ENCODE assay signal across 13 cellular contexts in the genomic region with DNA sequence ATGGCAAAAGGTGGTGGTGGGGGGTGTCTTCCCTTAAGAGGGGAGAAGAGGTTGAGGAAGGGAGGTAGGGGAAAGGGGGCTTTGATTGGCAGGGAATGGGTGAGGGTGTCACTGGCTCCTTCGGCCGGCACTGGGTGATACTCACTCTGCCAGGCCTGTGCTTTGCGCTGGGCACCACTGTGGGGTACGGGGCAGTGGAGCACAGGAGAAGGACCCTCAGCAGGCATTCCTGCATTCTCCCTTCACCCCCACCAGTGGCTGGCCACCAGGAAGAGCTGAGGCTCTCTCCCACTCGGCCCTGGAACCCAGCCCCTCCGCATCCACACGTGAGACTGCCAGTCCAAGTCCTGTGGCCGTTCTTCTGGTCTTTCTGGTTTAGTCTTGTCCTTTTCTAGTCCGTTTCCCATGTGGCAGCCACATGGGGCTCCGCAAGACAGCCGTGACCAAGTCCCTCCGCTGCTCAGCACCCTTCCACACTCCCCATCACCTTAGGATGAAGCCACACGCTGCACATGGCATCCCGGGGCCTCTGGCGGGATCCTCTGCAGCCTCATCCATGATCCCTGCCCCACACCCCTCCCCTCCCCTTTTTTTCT. TPM values are rescaled to one million over a fixed set of nuclear protein-coding genes. Genes with fewer than 3 reads are reported as not detected.
DNase-seq lines count a peak whose midpoint lies in the region; ATAC-seq and TF ChIP-seq lines count a peak whose summit lies in the region.
"Had no signal": no experiment of that assay in that cellular context is flagged by ENCODE, and none has a peak within 500 bp of the region (broad histone marks: within the 10 kb centered on the region; RNA-seq: fewer than 3 reads in every experiment).

No MANE protein-coding gene starts in this region.

- peak; percentile 8 for ATAC-seq in esophagus mucosa
- no peak for ATAC-seq in upper lobe of left lung (ENCODE audit: low FRiP score in 2 of 2)
- ATAC-seq in HG02973 (IDR thresholded peaks at IDR 0.05; ENCODE audit: unreplicated experiment): no peak
- ATAC-seq: activated naive CD8-positive, alpha-beta T cell treated with anti-CD3 and anti-CD28 coated beads, Interleukin-2, amount 50 U/mL, for 24 hours; stimulated activated effector memory CD8-positive, alpha-beta T cell treated with anti-CD3 and anti-CD28 coated beads, Interleukin-12 subunit alpha, Interleukin-12 subunit beta, amount 100 ng/mL, for 72 hours had no signal

- H3K4me1 ChIP-seq in SJSA1 (replicated peaks): peaks cover 38% of the 10 kb centered on the region
- peaks cover 27% of the 10 kb centered on the region for H3K4me1 ChIP-seq in ovary (ENCODE audit: insufficient read depth)
- H3K4me1 ChIP-seq in upper lobe of left lung: peaks cover 28 to 42% (median 38%) of the 10 kb centered on the region in 4 donors

- TF ChIP-seq EP300 in ovary (IDR thresholded peaks at IDR 0.05) (no peak), upper lobe of left lung (IDR thresholded peaks at IDR 0.05) (no peak)

- H3K36me3 ChIP-seq in SJSA1 (no peaks in the 10 kb centered on the region), ovary (no peaks in the 10 kb centered on the region), upper lobe of left lung (no peaks in the 10 kb centered on the region)

- H3K4me3 ChIP-seq in SJSA1: no peak overlapping the region
- no peak overlapping the region for H3K4me3 ChIP-seq in ovary
- no peak overlapping the region for H3K4me3 ChIP-seq in upper lobe of left lung

- WGBS in ovary, 3 donors: 76 to 86% (median 86%) methylated on average over 13 to 15 of the region's 15 CpGs
- 84 to 88% methylated on average over 15 of the region's 15 CpGs for WGBS in upper lobe of left lung, 2 donors

- no peaks in the 10 kb centered on the region for H3K27me3 ChIP-seq in SJSA1 (replicated peaks)
- no peaks in the 10 kb centered on the region for H3K27me3 ChIP-seq in ovary
- H3K27me3 ChIP-seq in upper lobe of left lung: no peaks in the 10 kb centered on the region

- H3K9me3 ChIP-seq in SJSA1 (replicated peaks) (no peaks in the 10 kb centered on the region), ovary (no peaks in the 10 kb centered on the region), upper lobe of left lung (no peaks in the 10 kb centered on the region)

- H3K27ac ChIP-seq in SJSA1: peak overlapping the region; percentile 93
- peak overlapping the region; percentile 76 to 84 for H3K27ac ChIP-seq in ovary
- H3K27ac ChIP-seq in upper lobe of left lung: peak overlapping the region; percentile 61 to 89 (median 80)

- DNase-seq in SJSA1 (ENCODE audit: low read depth in 1 of 2, low spot score in 2 of 2) (no peak), ovary (peak in 3 of 5 donors; percentile 20 to 32 (median 31)), upper lobe of left lung (peak in 1 of 2 donors; percentile 19), NCI-H69 (lab: John Stamatoyannopoulos, UW) (no peak), NCI-H2081 (lab: John Stamatoyannopoulos, UW) (no peak)
- DNase-seq: activated naive CD8-positive, alpha-beta T cell treated with anti-CD3 and anti-CD28 coated beads, Interleukin-2, amount 50 U/mL, for 24 hours; activated T-cell treated with anti-CD3 and anti-CD28 coated beads for 4 hours; effector CD4-positive, alpha-beta T cell; stimulated activated CD4-positive, alpha-beta T cell treated with anti-CD3 and anti-CD28 coated beads, Interleukin-2, amount 100 ng/mL, for 48 hours had no signal

- no peak for TF ChIP-seq CTCF in ovary (IDR thresholded peaks at IDR 0.05)
- no peak for TF ChIP-seq CTCF in upper lobe of left lung (IDR thresholded peaks at IDR 0.05)

- TF ChIP-seq POLR2A in ovary (IDR thresholded peaks at IDR 0.05) (no peak), upper lobe of left lung (IDR thresholded peaks at IDR 0.05) (no peak)

- intact Hi-C loops in ovary (cut with DNase I): no loop called here

RNA-seq across cellular contexts. Expression of gene CAPN5, which starts 8.0 kb away (rescaled TPM):
- total RNA-seq in SJSA1 (2014; rRNA removed; shearing (Covaris generic)): 8.7 and 10.4 TPM in 2 replicates
- total RNA-seq in esophagus mucosa (30.4 TPM), ovary (10 to 100 TPM in 5 of 7 donors, 1 to 10 TPM in 2; 3.0 to 82.2 (median 23.7) TPM), upper lobe of left lung (1 to 10 TPM; 2.6 to 8.4 (median 4.4) TPM)
- 10 to 100 TPM in 1 of 2 donors, 1 to 10 TPM in 1; 7.0 to 13.2 TPM for polyA plus RNA-seq in ovary

RNA-seq across cellular contexts. Expression of gene OMP, which starts 27.9 kb away (rescaled TPM):
- not detected in 2 replicates for total RNA-seq in SJSA1 (2014; rRNA removed; shearing (Covaris generic))
- total RNA-seq in esophagus mucosa (not detected), ovary (1 to 10 TPM in 4 of 7 donors, under 1 TPM in 1, not detected in 2; 0.55 to 1.8 (median 1.6) TPM), upper lobe of left lung (1 to 10 TPM in 1 of 6 donors, under 1 TPM in 1, not detected in 4; 0.77 to 5.2 TPM)
- not detected for polyA plus RNA-seq in ovary
- total RNA-seq: M059J had no signal

RNA-seq across cellular contexts. Expression of gene B3GNT6, which starts 40.5 kb away (rescaled TPM):
- 0.58 TPM in 1 of 2 replicates, not detected in the other for total RNA-seq in SJSA1 (2014; rRNA removed; shearing (Covaris generic))
- total RNA-seq in esophagus mucosa (2.3 TPM), ovary (under 1 TPM in 1 of 7 donors, not detected in 6; 0.83 TPM), upper lobe of left lung (under 1 TPM in 2 of 6 donors, not detected in 4; 0.10 to 0.61 TPM)
- polyA plus RNA-seq in ovary: not detected
- total RNA-seq: M059J had no signal

RNA-seq across cellular contexts. Expression of gene MYO7A, which starts 53.3 kb away (rescaled TPM):
- not detected in 2 replicates for total RNA-seq in SJSA1 (2014; rRNA removed; shearing (Covaris generic))
- total RNA-seq in esophagus mucosa (0.96 TPM), ovary (10 to 100 TPM in 4 of 7 donors, 1 to 10 TPM in 3; 4.3 to 18.7 (median 10.6) TPM), upper lobe of left lung (10 to 100 TPM in 1 of 6 donors, 1 to 10 TPM in 5; 2.4 to 27.2 (median 6.2) TPM)
- polyA plus RNA-seq in ovary: 1 to 10 TPM; 3.1 to 4.8 TPM
- total RNA-seq: M059J had no signal

Comparison
In these comparisons a context has a peak if more than half of its experiments do, and no peak if none do; other contexts are left out.
1. DNase-seq: peak in ovary (3 of 5); none in SJSA1 (0 of 2), NCI-H69 (single experiment) and NCI-H2081 (0 of 2).
2. Peak in every context shown above with its lines, with median percentiles within 50 percentile points of each other: H3K27ac ChIP-seq.